ENCODE assay signal across 23 cellular contexts in genomic region chr7:54076619-54077018, GRCh38.
"Had no signal": no experiment of that assay in that cellular context is flagged by ENCODE, and none has a peak within 500 bp of the region (broad histone marks: within the 10 kb centered on the region; RNA-seq: fewer than 3 reads in every experiment).

No MANE protein-coding gene starts in this region.

- FAIRE-seq: endothelial cell of umbilical vein had no signal

- H3K36me3 ChIP-seq: right atrium auricular region, sigmoid colon, tibial nerve, upper lobe of right lung, vagina had no signal

- H3K4me3 ChIP-seq: hepatocyte, lung, right atrium auricular region, sigmoid colon, skin epidermis, testis, tibial nerve, upper lobe of right lung, vagina had no signal

- DNase-seq: effector CD4-positive, alpha-beta T cell; endodermal cell; foreskin melanocyte; head of caudate nucleus; left colon; left ventricle myocardium superior; mesendoderm; naive B cell; posterior cingulate gyrus; sigmoid colon; stimulated activated CD4-positive, alpha-beta T cell treated with anti-CD3 and anti-CD28 coated beads, Interleukin-2, amount 100 ng/mL, for 24 hours; stimulated activated CD4-positive, alpha-beta T cell treated with anti-CD3 and anti-CD28 coated beads, Interleukin-4, amount 100 ng/mL, for 4 hours; stimulated activated naive B cell treated with anti-CD40 and anti-IgM and Interleukin-4, amounts not matched to agents 10 μg/mL and 1 μg/mL and 100 μg/mL, for 72 hours; stimulated activated naive CD8-positive, alpha-beta T cell treated with anti-CD3 and anti-CD28 coated beads, Interleukin-15, amount 100 ng/mL, for 72 hours; testis; upper lobe of right lung had no signal

- H3K27me3 ChIP-seq: hepatocyte, right atrium auricular region, sigmoid colon, testis, tibial nerve, upper lobe of right lung, vagina had no signal
